Comparison of ENCODE assay signal across 23 cellular contexts in genomic region chr5:167511276-167511675, GRCh38.
"Had no signal": no experiment of that assay in that cellular context is flagged by ENCODE, and none has a peak within 500 bp of the region (broad histone marks: within the 10 kb centered on the region; RNA-seq: fewer than 3 reads in every experiment).

No MANE protein-coding gene starts in this region.

- H3K36me3 ChIP-seq: neural progenitor cell, ovary, tibial artery, upper lobe of left lung, uterus had no signal

- DNase-seq: cortex of kidney; dorsolateral prefrontal cortex; effector CD8-positive, alpha-beta T cell; foreskin melanocyte; head of caudate nucleus; islet precursor cell; mammary epithelial cell; natural killer cell; nucleus accumbens; ovary; right cardiac atrium; small intestine; stimulated activated CD4-positive, alpha-beta T cell treated with anti-CD3 and anti-CD28 coated beads, Interleukin-4, amount 100 ng/mL, for 1 hour; stimulated activated CD8-positive, alpha-beta memory T cell treated with anti-CD3 and anti-CD28 coated beads, Interleukin-4, amount 100 ng/mL, for 48 hours; tibial artery; upper lobe of left lung; uterus had no signal

- H3K9ac ChIP-seq: neural progenitor cell had no signal

- H3K9me3 Mint-ChIP-seq: mesothelial cell of epicardium; neural progenitor cell; stimulated activated naive CD8-positive, alpha-beta T cell treated with anti-CD3 and anti-CD28 coated beads, Interleukin-15, Interleukin-2, amounts not matched to agents 100 ng/mL and 50 ng/mL, for 24 hours had no signal

- H3K4me2 ChIP-seq: hepatocyte, neural progenitor cell had no signal

- H3K27ac ChIP-seq: dorsolateral prefrontal cortex, hepatocyte, neural progenitor cell, ovary, tibial artery, upper lobe of left lung, uterus had no signal

- H3K4me1 Mint-ChIP-seq: natural killer cell; stimulated activated effector memory CD8-positive, alpha-beta T cell treated with anti-CD3 and anti-CD28 coated beads, Interleukin-12 subunit alpha, Interleukin-12 subunit beta, amount 100 ng/mL, for 72 hours had no signal

- H3K27me3 ChIP-seq: dorsolateral prefrontal cortex, hepatocyte, neural progenitor cell, ovary, tibial artery, upper lobe of left lung, uterus had no signal

- H3K4me3 Mint-ChIP-seq: mesothelial cell of epicardium; natural killer cell; neural progenitor cell; stimulated activated effector memory CD8-positive, alpha-beta T cell treated with anti-CD3 and anti-CD28 coated beads, Interleukin-12 subunit alpha, Interleukin-12 subunit beta, amount 100 ng/mL, for 72 hours; stimulated activated naive CD8-positive, alpha-beta T cell treated with anti-CD3 and anti-CD28 coated beads, Interleukin-15, Interleukin-2, amounts not matched to agents 100 ng/mL and 50 ng/mL, for 24 hours had no signal

- H3K9me3 ChIP-seq: ovary, tibial artery, upper lobe of left lung, uterus had no signal

- H3K27ac Mint-ChIP-seq: mesothelial cell of epicardium; natural killer cell; neural progenitor cell; progenitor cell of endocrine pancreas; stimulated activated effector memory CD8-positive, alpha-beta T cell treated with anti-CD3 and anti-CD28 coated beads, Interleukin-12 subunit alpha, Interleukin-12 subunit beta, amount 100 ng/mL, for 72 hours; stimulated activated naive CD8-positive, alpha-beta T cell treated with anti-CD3 and anti-CD28 coated beads, Interleukin-15, Interleukin-2, amounts not matched to agents 100 ng/mL and 50 ng/mL, for 24 hours had no signal

- H2AFZ ChIP-seq: hepatocyte, neural progenitor cell had no signal

- H3K36me3 Mint-ChIP-seq: mesothelial cell of epicardium; natural killer cell; neural progenitor cell; stimulated activated effector memory CD8-positive, alpha-beta T cell treated with anti-CD3 and anti-CD28 coated beads, Interleukin-12 subunit alpha, Interleukin-12 subunit beta, amount 100 ng/mL, for 72 hours had no signal

- H3K4me3 ChIP-seq: dorsolateral prefrontal cortex, hepatocyte, neural progenitor cell, ovary, tibial artery, upper lobe of left lung, uterus had no signal

- H3K27me3 Mint-ChIP-seq: stimulated activated naive CD8-positive, alpha-beta T cell treated with anti-CD3 and anti-CD28 coated beads, Interleukin-15, Interleukin-2, amounts not matched to agents 100 ng/mL and 50 ng/mL, for 24 hours had no signal

- H3K4me1 ChIP-seq: tibial artery, upper lobe of left lung, uterus had no signal

- H3K79me2 ChIP-seq: hepatocyte had no signal

- ATAC-seq: natural killer cell; right cardiac atrium; stimulated activated effector memory CD8-positive, alpha-beta T cell treated with anti-CD3 and anti-CD28 coated beads, Interleukin-12 subunit alpha, Interleukin-12 subunit beta, amount 100 ng/mL, for 72 hours had no signal
